In genomic region chr6:113377362-113377942, GRCh38 we compare ENCODE assay signal across 14 cellular contexts.
A peak's percentile ranks its signal among the peaks of the same experiment; 100 is the strongest.
DNase-seq lines count a peak whose midpoint lies in the region; ATAC-seq and TF ChIP-seq lines count a peak whose summit lies in the region.
"Had no signal": no experiment of that assay in that cellular context is flagged by ENCODE, and none has a peak within 500 bp of the region (broad histone marks: within the 10 kb centered on the region; RNA-seq: fewer than 3 reads in every experiment).

No MANE protein-coding gene starts in this region.

- TF ChIP-seq CTCF in endothelial cell (IDR thresholded peaks at IDR 0.05; ENCODE audit: unreplicated experiment) (no peak), natural killer cell (IDR thresholded peaks at IDR 0.05) (no peak)

- no peak overlapping the region for H2BK5ac ChIP-seq in neuronal stem cell (ENCODE audit: low read length)

- H3K4me1 Mint-ChIP-seq in endothelial cell (ENCODE audit: unreplicated experiment) (no peaks in the 10 kb centered on the region), natural killer cell (no peaks in the 10 kb centered on the region)
- H3K4me1 Mint-ChIP-seq: activated naive CD4-positive, alpha-beta T cell treated with anti-CD3 and anti-CD28 coated beads, Interleukin-2, amount 50 U/mL, for 24 hours had no signal

- no peaks in the 10 kb centered on the region for H3K27me3 ChIP-seq in GM23248 (replicated peaks; ENCODE audit: insufficient read depth)
- no peaks in the 10 kb centered on the region for H3K27me3 ChIP-seq in neuronal stem cell (ENCODE audit: control insufficient read depth in 3 of 3, insufficient read depth in 3 of 3, low read depth in 1 of 3, low read length in 3 of 3)
- H3K27me3 ChIP-seq: testis had no signal

- H2BK15ac ChIP-seq in neuronal stem cell (ENCODE audit: low read length), result no peak overlapping the region

- H3K4me2 ChIP-seq in GM23248 (ENCODE audit: unreplicated experiment), result no peak overlapping the region
- no peak overlapping the region for H3K4me2 ChIP-seq in neuronal stem cell (ENCODE audit: insufficient read depth, low read length, poor library complexity, severe bottlenecking)

- H3K4me1 ChIP-seq in GM23248 (ENCODE audit: insufficient read depth), result peaks cover 64% of the 10 kb centered on the region
- H3K4me1 ChIP-seq in neuronal stem cell (ENCODE audit: control insufficient read depth in 2 of 2, insufficient read depth in 1 of 2, low read depth in 1 of 2, low read length in 2 of 2), result no peaks in the 10 kb centered on the region
- H3K4me1 ChIP-seq: testis had no signal

- intact Hi-C loops in natural killer cell (cut with micrococcal nuclease), result no loop called here

- no peak overlapping the region for H2BK12ac ChIP-seq in neuronal stem cell (ENCODE audit: low read length)

- H3K36me3 ChIP-seq in GM23248 (ENCODE audit: low read depth) (no peaks in the 10 kb centered on the region; the same call in 1 of the 2 replicates), neuronal stem cell (replicated peaks in 1 of 2; ENCODE audit: control insufficient read depth in 2 of 2, insufficient read depth in 2 of 2, low read length in 2 of 2) (no peaks in the 10 kb centered on the region)

- no peaks in the 10 kb centered on the region for H3K36me3 Mint-ChIP-seq in endothelial cell (ENCODE audit: low read depth, unreplicated experiment)
- no peaks in the 10 kb centered on the region for H3K36me3 Mint-ChIP-seq in natural killer cell
- H3K36me3 Mint-ChIP-seq: activated naive CD4-positive, alpha-beta T cell treated with anti-CD3 and anti-CD28 coated beads, Interleukin-2, amount 50 U/mL, for 24 hours had no signal

- no peaks in the 10 kb centered on the region; the same call in 1 of the 2 replicates for H3K9me2 ChIP-seq in GM23248 (ENCODE audit: insufficient read depth)

- H4K20me1 ChIP-seq in GM23248 (ENCODE audit: insufficient read depth), result no peaks in the 10 kb centered on the region

- no peak overlapping the region for H3K14ac ChIP-seq in neuronal stem cell (ENCODE audit: low read length)

- H3F3A ChIP-seq in GM23248 (ENCODE audit: insufficient read depth), result peaks cover 23% of the 10 kb centered on the region

- H3K27ac Mint-ChIP-seq in endothelial cell (ENCODE audit: unreplicated experiment) (no peak overlapping the region), natural killer cell (no peak overlapping the region)
- H3K27ac Mint-ChIP-seq: activated naive CD4-positive, alpha-beta T cell treated with anti-CD3 and anti-CD28 coated beads, Interleukin-2, amount 50 U/mL, for 24 hours had no signal

- peaks cover 9% of the 10 kb centered on the region; the same call in 1 of the 2 replicates for H3K79me2 ChIP-seq in GM23248 (ENCODE audit: insufficient read depth)

- 63 to 65% methylated on average over 4 of the region's 4 CpGs for WGBS in GM23248 (ENCODE audit: low coverage in 1 of 2, low lambda C conversion rate in 2 of 2, missing lambda C conversion rate in 2 of 2), 2 experiments
- WGBS in neuronal stem cell (ENCODE audit: extremely low coverage in 2 of 2, insufficient read length in 2 of 2, insufficient replicate concordance in 1 of 2), 2 donors, result no CpG with 5 or more reads among the region's 4 CpGs

- in situ Hi-C loops in GM23248 (cut with MboI), result no loop called here

- no peak overlapping the region for H3K4me3 Mint-ChIP-seq in endothelial cell (ENCODE audit: unreplicated experiment)
- H3K4me3 Mint-ChIP-seq in natural killer cell, result no peak overlapping the region
- H3K4me3 Mint-ChIP-seq: activated naive CD4-positive, alpha-beta T cell treated with anti-CD3 and anti-CD28 coated beads, Interleukin-2, amount 50 U/mL, for 24 hours had no signal

- H3K9me3 Mint-ChIP-seq in endothelial cell (ENCODE audit: unreplicated experiment) (no peaks in the 10 kb centered on the region), natural killer cell (no peaks in the 10 kb centered on the region)
- H3K9me3 Mint-ChIP-seq: activated naive CD4-positive, alpha-beta T cell treated with anti-CD3 and anti-CD28 coated beads, Interleukin-2, amount 50 U/mL, for 24 hours had no signal

- no peak overlapping the region for H2AK5ac ChIP-seq in neuronal stem cell (ENCODE audit: low read depth, low read length)

- H2AFZ ChIP-seq in GM23248 (peak overlapping the region; percentile 90), neuronal stem cell (ENCODE audit: low read length) (peak overlapping the region; percentile 25)

- no peak overlapping the region for H4K8ac ChIP-seq in neuronal stem cell (ENCODE audit: low read depth, low read length)

- no peak overlapping the region for H3K18ac ChIP-seq in neuronal stem cell (ENCODE audit: low read length)

- no peak overlapping the region for H3K23ac ChIP-seq in neuronal stem cell (ENCODE audit: low read depth, low read length, poor library complexity)

- H4K91ac ChIP-seq in neuronal stem cell (ENCODE audit: low read depth, low read length, poor library complexity), result no peak overlapping the region

- no peak overlapping the region for H3K4ac ChIP-seq in neuronal stem cell (ENCODE audit: low read length)

- H3K4me3 ChIP-seq in GM23248, result no peak overlapping the region
- no peak overlapping the region for H3K4me3 ChIP-seq in neuronal stem cell (ENCODE audit: low read length in 2 of 2)
- H3K4me3 ChIP-seq: testis had no signal

- H3K27ac ChIP-seq in GM23248 (peak overlapping the region; percentile 91), neuronal stem cell (replicated peaks; ENCODE audit: low read length) (no peak overlapping the region)
- H3K27ac ChIP-seq: testis had no signal

- no peaks in the 10 kb centered on the region for H3K27me3 Mint-ChIP-seq in endothelial cell (ENCODE audit: unreplicated experiment)
- H3K27me3 Mint-ChIP-seq in natural killer cell (ENCODE audit: low read depth in 2 of 2), result no peaks in the 10 kb centered on the region
- H3K27me3 Mint-ChIP-seq: activated naive CD4-positive, alpha-beta T cell treated with anti-CD3 and anti-CD28 coated beads, Interleukin-2, amount 50 U/mL, for 24 hours had no signal

- DNase-seq in GM23248 (no peak), neuronal stem cell (ENCODE audit: low spot score) (no peak), activated gamma-delta T cell (lab: John Stamatoyannopoulos, UW) (no peak), endothelial cell (ENCODE audit: low spot score) (no peak), natural killer cell (no peak)
- DNase-seq: activated CD4-positive, alpha-beta T cell treated with anti-CD3 and anti-CD28 coated beads for 48 hours; COR-L47; NCI-H774; occipital lobe; testis had no signal

- H2BK120ac ChIP-seq in neuronal stem cell (ENCODE audit: low read depth, low read length), result no peak overlapping the region

- ATAC-seq in GM19035 (IDR thresholded peaks at IDR 0.05; ENCODE audit: unreplicated experiment) (peak; percentile 62), HG03196 (IDR thresholded peaks at IDR 0.05; ENCODE audit: unreplicated experiment) (peak; percentile 63), HG02840 (IDR thresholded peaks at IDR 0.05; ENCODE audit: low FRiP score, unreplicated experiment) (no peak), natural killer cell (no peak)

- no peaks in the 10 kb centered on the region for H3K9me3 ChIP-seq in GM23248 (ENCODE audit: low read depth)
- H3K9me3 ChIP-seq in neuronal stem cell (replicated peaks in 1 of 2; ENCODE audit: control insufficient read depth in 2 of 2, insufficient read depth in 1 of 2, low read depth in 1 of 2, low read length in 2 of 2), result no peaks in the 10 kb centered on the region
- H3K9me3 ChIP-seq: testis had no signal

- no peaks in the 10 kb centered on the region for H3K79me1 ChIP-seq in neuronal stem cell (ENCODE audit: low read depth, low read length)

- H3K9ac ChIP-seq in GM23248, result no peak overlapping the region
- no peak overlapping the region for H3K9ac ChIP-seq in neuronal stem cell (ENCODE audit: low read depth, low read length, poor library complexity)

Comparison
In these comparisons a context has a peak if more than half of its experiments do, and no peak if none do; other contexts are left out.
1. ATAC-seq: peak in GM19035 (single experiment) and HG03196 (single experiment); none in HG02840 (single experiment) and natural killer cell (0 of 3).